1 cellular context compared by ENCODE assay signal in the genomic region with DNA sequence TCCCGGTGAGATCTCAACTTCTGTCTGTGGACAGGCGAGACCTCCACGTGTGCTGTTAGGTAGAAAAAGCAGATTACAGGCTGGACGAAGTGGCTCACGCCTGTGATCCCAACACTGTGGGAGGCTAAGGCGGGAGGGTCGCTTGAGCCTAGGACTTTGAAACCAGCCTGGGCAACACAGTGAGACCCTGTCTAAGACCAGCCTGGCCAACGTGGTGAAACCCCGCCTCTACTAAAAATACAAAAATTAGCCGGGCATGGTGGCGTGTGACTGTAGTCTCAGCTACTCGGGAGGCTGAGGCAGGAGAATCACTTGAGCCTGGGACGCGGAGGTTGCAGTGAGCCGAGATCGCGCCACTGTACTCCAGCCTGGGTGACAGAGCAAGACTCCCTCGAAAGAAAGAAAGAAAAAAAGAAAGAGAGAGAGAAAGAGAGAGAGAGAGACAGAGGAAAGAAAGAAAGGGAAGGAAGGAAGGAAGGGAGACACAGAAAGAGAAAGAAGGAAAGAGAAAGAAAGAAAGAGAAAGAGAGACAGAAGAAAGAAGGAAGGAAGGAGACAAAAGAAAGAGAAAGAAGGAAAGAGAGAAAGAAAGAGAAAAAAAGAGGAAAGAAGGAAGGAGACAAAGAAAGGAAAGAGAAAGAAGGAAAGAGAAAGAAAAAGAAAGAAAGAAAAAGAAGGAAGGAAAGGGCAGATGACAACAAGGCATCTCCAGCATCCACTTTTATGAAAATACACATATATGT.
TF ChIP-seq lines count a peak whose summit lies in the region.

No MANE protein-coding gene starts in this region.

TF ChIP-seq in IMR-90, 13 proteins besides CTCF, POLR2A, EP300 and RAD21 (continued from another document):
- TF ChIP-seq FOS (IDR thresholded peaks at IDR 0.05; ENCODE audit: low read depth, low read length) (no peak), BHLHE40 (IDR thresholded peaks at IDR 0.05; ENCODE audit: low read depth, low read length) (no peak), CEBPB (IDR thresholded peaks at IDR 0.05; ENCODE audit: low read depth, low read length) (no peak), CHD1 (IDR thresholded peaks at IDR 0.05; ENCODE audit: low read depth, low read length) (no peak), MXI1 (IDR thresholded peaks at IDR 0.05; ENCODE audit: borderline replicate concordance, low read depth, low read length) (no peak), RCOR1 (IDR thresholded peaks at IDR 0.05; ENCODE audit: insufficient replicate concordance, low read length) (no peak), NFE2L2 (IDR thresholded peaks at IDR 0.05; ENCODE audit: low read depth, low read length) (no peak), SMC3 (IDR thresholded peaks at IDR 0.05; ENCODE audit: low read depth, low read length) (no peak)
- TF ChIP-seq, protein P1, sequence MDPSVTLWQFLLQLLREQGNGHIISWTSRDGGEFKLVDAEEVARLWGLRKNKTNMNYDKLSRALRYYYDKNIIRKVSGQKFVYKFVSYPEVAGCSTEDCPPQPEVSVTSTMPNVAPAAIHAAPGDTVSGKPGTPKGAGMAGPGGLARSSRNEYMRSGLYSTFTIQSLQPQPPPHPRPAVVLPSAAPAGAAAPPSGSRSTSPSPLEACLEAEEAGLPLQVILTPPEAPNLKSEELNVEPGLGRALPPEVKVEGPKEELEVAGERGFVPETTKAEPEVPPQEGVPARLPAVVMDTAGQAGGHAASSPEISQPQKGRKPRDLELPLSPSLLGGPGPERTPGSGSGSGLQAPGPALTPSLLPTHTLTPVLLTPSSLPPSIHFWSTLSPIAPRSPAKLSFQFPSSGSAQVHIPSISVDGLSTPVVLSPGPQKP (IDR thresholded peaks at IDR 0.05; ENCODE audit: borderline replicate concordance, low read depth, low read length), result no peak
